ENCODE assay signal across 2 cellular contexts in the genomic region with DNA sequence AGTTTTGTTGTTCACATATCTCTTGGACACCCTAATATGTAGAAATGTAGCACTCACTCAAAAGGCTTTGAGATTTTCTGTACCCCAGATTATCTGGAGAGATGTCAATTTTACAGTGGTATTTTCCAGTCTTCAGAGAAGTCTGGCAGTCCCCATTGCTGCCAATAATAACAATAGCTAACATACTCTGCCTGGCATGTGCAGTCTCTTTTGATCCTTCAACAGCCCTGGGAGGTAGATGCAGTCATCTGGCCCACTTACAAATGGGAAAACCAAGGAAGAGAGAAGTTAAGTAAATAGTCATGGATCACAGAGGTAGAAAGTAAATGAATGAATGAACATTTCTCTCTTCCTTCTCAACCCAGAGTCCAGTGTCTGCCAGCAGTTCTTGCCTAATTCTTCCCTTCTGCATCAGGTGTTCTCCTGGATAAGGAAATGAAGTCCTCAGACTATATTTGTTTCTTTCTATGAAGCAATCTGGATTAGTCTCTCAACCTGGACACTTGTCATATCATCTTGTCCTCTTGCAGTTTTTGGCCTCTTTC.
TF ChIP-seq lines count a peak whose summit lies in the region.

No MANE protein-coding gene starts in this region.

TF ChIP-seq in SK-N-SH, 30 proteins besides CTCF, POLR2A, EP300 and RAD21 (continued from another document):
- TF ChIP-seq, protein P1, sequence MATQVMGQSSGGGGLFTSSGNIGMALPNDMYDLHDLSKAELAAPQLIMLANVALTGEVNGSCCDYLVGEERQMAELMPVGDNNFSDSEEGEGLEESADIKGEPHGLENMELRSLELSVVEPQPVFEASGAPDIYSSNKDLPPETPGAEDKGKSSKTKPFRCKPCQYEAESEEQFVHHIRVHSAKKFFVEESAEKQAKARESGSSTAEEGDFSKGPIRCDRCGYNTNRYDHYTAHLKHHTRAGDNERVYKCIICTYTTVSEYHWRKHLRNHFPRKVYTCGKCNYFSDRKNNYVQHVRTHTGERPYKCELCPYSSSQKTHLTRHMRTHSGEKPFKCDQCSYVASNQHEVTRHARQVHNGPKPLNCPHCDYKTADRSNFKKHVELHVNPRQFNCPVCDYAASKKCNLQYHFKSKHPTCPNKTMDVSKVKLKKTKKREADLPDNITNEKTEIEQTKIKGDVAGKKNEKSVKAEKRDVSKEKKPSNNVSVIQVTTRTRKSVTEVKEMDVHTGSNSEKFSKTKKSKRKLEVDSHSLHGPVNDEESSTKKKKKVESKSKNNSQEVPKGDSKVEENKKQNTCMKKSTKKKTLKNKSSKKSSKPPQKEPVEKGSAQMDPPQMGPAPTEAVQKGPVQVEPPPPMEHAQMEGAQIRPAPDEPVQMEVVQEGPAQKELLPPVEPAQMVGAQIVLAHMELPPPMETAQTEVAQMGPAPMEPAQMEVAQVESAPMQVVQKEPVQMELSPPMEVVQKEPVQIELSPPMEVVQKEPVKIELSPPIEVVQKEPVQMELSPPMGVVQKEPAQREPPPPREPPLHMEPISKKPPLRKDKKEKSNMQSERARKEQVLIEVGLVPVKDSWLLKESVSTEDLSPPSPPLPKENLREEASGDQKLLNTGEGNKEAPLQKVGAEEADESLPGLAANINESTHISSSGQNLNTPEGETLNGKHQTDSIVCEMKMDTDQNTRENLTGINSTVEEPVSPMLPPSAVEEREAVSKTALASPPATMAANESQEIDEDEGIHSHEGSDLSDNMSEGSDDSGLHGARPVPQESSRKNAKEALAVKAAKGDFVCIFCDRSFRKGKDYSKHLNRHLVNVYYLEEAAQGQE (IDR thresholded peaks at IDR 0.05; ENCODE audit: low read depth, low read length) = no peak
- TF ChIP-seq POLR2AphosphoS5 (IDR thresholded peaks at IDR 0.05; ENCODE audit: low read depth, low read length) (no peak), TCF12 (IDR thresholded peaks at IDR 0.05) (peak; percentile 27; the same call in 1 of the 2 replicates)
TF ChIP-seq in SK-N-SH: peak in this region for 1.

TF ChIP-seq in SK-N-SH treated with all-trans-retinoic acid at 6 μM for 48 hours, 23 proteins besides CTCF, POLR2A, EP300 and RAD21 (continued from another document):
- TF ChIP-seq, protein P2, sequence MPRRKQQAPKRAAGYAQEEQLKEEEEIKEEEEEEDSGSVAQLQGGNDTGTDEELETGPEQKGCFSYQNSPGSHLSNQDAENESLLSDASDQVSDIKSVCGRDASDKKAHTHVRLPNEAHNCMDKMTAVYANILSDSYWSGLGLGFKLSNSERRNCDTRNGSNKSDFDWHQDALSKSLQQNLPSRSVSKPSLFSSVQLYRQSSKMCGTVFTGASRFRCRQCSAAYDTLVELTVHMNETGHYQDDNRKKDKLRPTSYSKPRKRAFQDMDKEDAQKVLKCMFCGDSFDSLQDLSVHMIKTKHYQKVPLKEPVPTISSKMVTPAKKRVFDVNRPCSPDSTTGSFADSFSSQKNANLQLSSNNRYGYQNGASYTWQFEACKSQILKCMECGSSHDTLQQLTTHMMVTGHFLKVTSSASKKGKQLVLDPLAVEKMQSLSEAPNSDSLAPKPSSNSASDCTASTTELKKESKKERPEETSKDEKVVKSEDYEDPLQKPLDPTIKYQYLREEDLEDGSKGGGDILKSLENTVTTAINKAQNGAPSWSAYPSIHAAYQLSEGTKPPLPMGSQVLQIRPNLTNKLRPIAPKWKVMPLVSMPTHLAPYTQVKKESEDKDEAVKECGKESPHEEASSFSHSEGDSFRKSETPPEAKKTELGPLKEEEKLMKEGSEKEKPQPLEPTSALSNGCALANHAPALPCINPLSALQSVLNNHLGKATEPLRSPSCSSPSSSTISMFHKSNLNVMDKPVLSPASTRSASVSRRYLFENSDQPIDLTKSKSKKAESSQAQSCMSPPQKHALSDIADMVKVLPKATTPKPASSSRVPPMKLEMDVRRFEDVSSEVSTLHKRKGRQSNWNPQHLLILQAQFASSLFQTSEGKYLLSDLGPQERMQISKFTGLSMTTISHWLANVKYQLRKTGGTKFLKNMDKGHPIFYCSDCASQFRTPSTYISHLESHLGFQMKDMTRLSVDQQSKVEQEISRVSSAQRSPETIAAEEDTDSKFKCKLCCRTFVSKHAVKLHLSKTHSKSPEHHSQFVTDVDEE (CRISPR knock-in tag; IDR thresholded peaks at IDR 0.05) = no peak
- TF ChIP-seq ZNF8 (CRISPR knock-in tag; IDR thresholded peaks at IDR 0.05) = no peak
- no peak for TF ChIP-seq ISL1 (CRISPR knock-in tag; IDR thresholded peaks at IDR 0.05)
- TF ChIP-seq TCF4 (CRISPR knock-in tag; IDR thresholded peaks at IDR 0.05; ENCODE audit: borderline replicate concordance) = no peak
